In genomic region chr7:50651227-50651989, GRCh38 we compare ENCODE assay signal across 14 cellular contexts.
A peak's percentile ranks its signal among the peaks of the same experiment; 100 is the strongest.
DNase-seq lines count a peak whose midpoint lies in the region; ATAC-seq and TF ChIP-seq lines count a peak whose summit lies in the region.
"Had no signal": no experiment of that assay in that cellular context is flagged by ENCODE, and none has a peak within 500 bp of the region (broad histone marks: within the 10 kb centered on the region; RNA-seq: fewer than 3 reads in every experiment).

No MANE protein-coding gene starts in this region.

- H3K4me1 ChIP-seq in gastrocnemius medialis: peaks cover 46 to 48% of the 10 kb centered on the region in 2 donors

- TF ChIP-seq POLR2A in gastrocnemius medialis (IDR thresholded peaks at IDR 0.05): peak in 1 of 2 donors; percentile 13

- intact Hi-C loops in gastrocnemius medialis (cut with DNase I; ENCODE audit: low total_unique reads): no loop called here

- H3K27me3 ChIP-seq in gastrocnemius medialis: no peaks in the 10 kb centered on the region
- H3K27me3 ChIP-seq: tibial artery had no signal

- no peaks in the 10 kb centered on the region for H3K36me3 ChIP-seq in gastrocnemius medialis

- in situ Hi-C loops in gastrocnemius medialis (cut with MboI; ENCODE audit: low sequenced_read_pairs in 4 of 4): loop anchor here in 1 of 4 donors (10.0 kb wide), 1 partner anchor 147 kb away; no protein-coding TSS in a partner anchor

- ATAC-seq in GM19372 (IDR thresholded peaks at IDR 0.05; ENCODE audit: low read depth, unreplicated experiment) (peak; percentile 67), HG02759 (IDR thresholded peaks at IDR 0.05; ENCODE audit: unreplicated experiment) (peak; percentile 71), HG03565 (IDR thresholded peaks at IDR 0.05; ENCODE audit: unreplicated experiment) (peak; percentile 77), gastrocnemius medialis (no peak)
- ATAC-seq: CD8-positive, alpha-beta T cell had no signal

- H3K4me3 ChIP-seq in gastrocnemius medialis: no peak overlapping the region
- H3K4me3 ChIP-seq: skin epidermis, tibial artery had no signal

- no peak for TF ChIP-seq CTCF in gastrocnemius medialis (IDR thresholded peaks at IDR 0.05 in 4 of 5, conservative IDR thresholded peaks at IDR 0.05 in 1 of 5)

- peak overlapping the region; percentile 93 to 97 (median 94) for H3K27ac ChIP-seq in gastrocnemius medialis

- DNase-seq in gastrocnemius medialis (no peak), SHP77 (lab: John Stamatoyannopoulos, UW) (no peak), T-helper 2 cell (no peak), pons (ENCODE audit: low spot score) (no peak)
- DNase-seq: activated CD4-positive, alpha-beta T cell treated with anti-CD3 and anti-CD28 coated beads, Interleukin-2, amount 10 ng/mL, durations not matched to agents 24 days and 14 days; effector memory CD4-positive, alpha-beta T cell; nephron progenitor cell; SW 1271 had no signal

- H3K9me3 ChIP-seq in gastrocnemius medialis: no peaks in the 10 kb centered on the region
- H3K9me3 ChIP-seq: tibial artery had no signal

Comparison
In these comparisons a context has a peak if more than half of its experiments do, and no peak if none do; other contexts are left out.
1. ATAC-seq: peak in GM19372 (single experiment), HG02759 (single experiment) and HG03565 (single experiment); none in gastrocnemius medialis (0 of 2).